ENCODE assay signal across 8 cellular contexts in the genomic region with DNA sequence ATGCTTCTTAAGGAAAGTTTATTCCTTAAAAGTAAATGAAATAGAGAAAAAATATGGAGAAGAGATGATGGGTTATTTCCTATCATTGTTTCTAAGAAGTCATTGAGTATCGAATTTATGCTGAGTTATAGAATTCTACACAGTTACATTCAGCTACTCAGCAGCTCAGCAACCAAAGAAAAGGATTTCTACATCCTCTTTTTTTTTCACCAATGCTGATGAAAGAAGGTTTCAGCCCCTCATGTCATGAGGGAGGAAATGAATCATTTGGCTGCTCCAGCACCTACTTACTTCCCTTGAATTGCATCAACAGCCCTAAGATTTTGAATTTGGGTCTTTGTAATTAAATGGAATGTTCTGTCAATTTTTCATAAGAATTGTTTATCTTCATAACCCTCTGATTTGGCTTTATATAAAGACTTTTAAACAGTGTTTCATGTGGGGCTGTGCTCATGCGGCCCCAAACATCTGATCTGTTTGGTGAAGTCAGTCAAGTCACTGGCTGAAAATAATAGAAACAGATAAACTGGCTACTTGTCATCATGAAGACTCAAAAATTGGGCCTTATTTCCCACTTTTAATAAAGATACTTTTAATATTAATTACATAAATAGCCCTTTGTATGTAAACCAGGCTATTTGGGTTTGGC. TPM values are rescaled to one million over a fixed set of nuclear protein-coding genes. Genes with fewer than 3 reads are reported as not detected.
DNase-seq lines count a peak whose midpoint lies in the region; ATAC-seq lines count a peak whose summit lies in the region.

No MANE protein-coding gene starts in this region.

- H4K91ac ChIP-seq in trophoblast cell (ENCODE audit: low read depth, low read length), result no peak overlapping the region

- no peaks in the 10 kb centered on the region for H3K36me3 Mint-ChIP-seq in activated naive CD8-positive, alpha-beta T cell

- no peak overlapping the region for H3K56ac ChIP-seq in mesendoderm (ENCODE audit: low read length)

- peak; percentile 76 for ATAC-seq in GM19328 (IDR thresholded peaks at IDR 0.05; ENCODE audit: unreplicated experiment)
- ATAC-seq in HG03342 (IDR thresholded peaks at IDR 0.05; ENCODE audit: unreplicated experiment), result peak; percentile 82

- H3K23ac ChIP-seq in mesendoderm (ENCODE audit: low read length) (no peak overlapping the region), trophoblast cell (ENCODE audit: low read length) (no peak overlapping the region)

- H3K27ac ChIP-seq in ACC112 (ENCODE audit: low read depth, low read length) (peak overlapping the region; percentile 67), mesendoderm (ENCODE audit: low read depth, low read length) (no peak overlapping the region), trophoblast cell (ENCODE audit: low read depth, low read length) (no peak overlapping the region)

- no peak overlapping the region for H2BK120ac ChIP-seq in mesendoderm (ENCODE audit: low read depth, low read length)
- H2BK120ac ChIP-seq in trophoblast cell (ENCODE audit: insufficient read depth, low read length, poor library complexity), result no peak overlapping the region

- H3K9me3 ChIP-seq in trophoblast cell (ENCODE audit: insufficient read depth, low read depth, low read length), result no peaks in the 10 kb centered on the region

- H4K12ac ChIP-seq in trophoblast cell (ENCODE audit: low read depth, low read length), result no peak overlapping the region

- H4K8ac ChIP-seq in mesendoderm (ENCODE audit: low read depth, low read length) (no peak overlapping the region), trophoblast cell (ENCODE audit: low read depth, low read length) (no peak overlapping the region)

- no peak overlapping the region for H3K18ac ChIP-seq in mesendoderm (ENCODE audit: low read length)
- no peak overlapping the region for H3K18ac ChIP-seq in trophoblast cell (ENCODE audit: low read length)

- H3K9ac ChIP-seq in mesendoderm (ENCODE audit: low read length) (no peak overlapping the region), trophoblast cell (ENCODE audit: low read length) (no peak overlapping the region)

- H3K4me1 ChIP-seq in ACC112 (ENCODE audit: control insufficient read depth, insufficient read depth, low read length, unreplicated experiment) (peaks cover 18% of the 10 kb centered on the region), mesendoderm (ENCODE audit: control insufficient read depth, low read depth, low read length) (peaks cover 4% of the 10 kb centered on the region), trophoblast cell (ENCODE audit: control insufficient read depth in 1 of 2, insufficient read depth in 2 of 2, low read length in 2 of 2) (peaks cover 7 to 10% of the 10 kb centered on the region in 2 experiments)

- no CpG with 5 or more reads among the region's 2 CpGs for WGBS in mesendoderm (ENCODE audit: extremely low coverage, insufficient coverage, low lambda C conversion rate)
- no CpG with 5 or more reads among the region's 2 CpGs for WGBS in trophoblast cell (ENCODE audit: extremely low coverage, insufficient coverage, insufficient read length)

- H3K27me3 ChIP-seq in ACC112 (ENCODE audit: insufficient read depth, low read length) (no peaks in the 10 kb centered on the region), mesendoderm (ENCODE audit: insufficient read depth, low read length, poor library complexity) (no peaks in the 10 kb centered on the region), trophoblast cell (ENCODE audit: insufficient read depth, low read length) (no peaks in the 10 kb centered on the region)

- no peaks in the 10 kb centered on the region for H3K9me3 Mint-ChIP-seq in activated naive CD8-positive, alpha-beta T cell (ENCODE audit: low read depth)

- no peak overlapping the region for H3K4me3 Mint-ChIP-seq in activated naive CD8-positive, alpha-beta T cell

- DNase-seq in mesendoderm (peak; percentile 66), trophoblast cell (no peak), UCSD-AML1 (lab: John Stamatoyannopoulos, UW; ENCODE audit: unreplicated experiment) (no peak), D341Med (ENCODE audit: low spot score) (no peak)

- H2BK15ac ChIP-seq in mesendoderm (replicated peaks; ENCODE audit: low read depth), result no peak overlapping the region

- H3K79me2 ChIP-seq in ACC112 (ENCODE audit: control insufficient read depth, insufficient read depth, low read length, unreplicated experiment) (no peaks in the 10 kb centered on the region), mesendoderm (ENCODE audit: control insufficient read depth, insufficient read depth, low read length) (no peaks in the 10 kb centered on the region), trophoblast cell (ENCODE audit: control insufficient read depth, insufficient read depth, low read length, poor library complexity) (peaks cover 2% of the 10 kb centered on the region)

- H3K27ac Mint-ChIP-seq in activated naive CD8-positive, alpha-beta T cell, result peak overlapping the region; percentile 67

- H3K36me3 ChIP-seq in ACC112 (ENCODE audit: insufficient read depth, low read length) (no peaks in the 10 kb centered on the region), mesendoderm (ENCODE audit: control insufficient read depth, insufficient read depth, low read length) (no peaks in the 10 kb centered on the region), trophoblast cell (ENCODE audit: control insufficient read depth in 1 of 2, insufficient read depth in 2 of 2, low read length in 2 of 2) (no peaks in the 10 kb centered on the region)

- no peak overlapping the region for H3K14ac ChIP-seq in trophoblast cell (ENCODE audit: low read length)

- H3K4me3 ChIP-seq in ACC112 (ENCODE audit: low read depth, low read length), result peak overlapping the region; percentile 29; the same call in 1 of the 2 replicates
- H3K4me3 ChIP-seq in mesendoderm (ENCODE audit: low read length), result no peak overlapping the region
- no peak overlapping the region for H3K4me3 ChIP-seq in trophoblast cell (ENCODE audit: low read depth, low read length)

- H3K4me2 ChIP-seq in mesendoderm (ENCODE audit: low read length) (no peak overlapping the region), trophoblast cell (ENCODE audit: low read length) (no peak overlapping the region)

- H3K4ac ChIP-seq in mesendoderm (ENCODE audit: low read depth, low read length) (no peak overlapping the region), trophoblast cell (ENCODE audit: low read depth, low read length) (no peak overlapping the region)

- H2BK5ac ChIP-seq in mesendoderm (ENCODE audit: low read length) (no peak overlapping the region), trophoblast cell (ENCODE audit: low read depth, low read length, poor library complexity) (no peak overlapping the region)

- H2AK5ac ChIP-seq in mesendoderm (ENCODE audit: low read length) (no peak overlapping the region), trophoblast cell (ENCODE audit: low read length) (no peak overlapping the region)

- H3K27me3 Mint-ChIP-seq in activated naive CD8-positive, alpha-beta T cell, result peaks cover 6% of the 10 kb centered on the region

- H2AFZ ChIP-seq in ACC112 (ENCODE audit: low read length, unreplicated experiment) (peak overlapping the region; percentile 90), trophoblast cell (ENCODE audit: insufficient read depth, low read length, poor library complexity) (no peak overlapping the region)

- H2BK12ac ChIP-seq in trophoblast cell (ENCODE audit: low read length), result no peak overlapping the region

- no peak overlapping the region for H4K5ac ChIP-seq in mesendoderm (ENCODE audit: low read length)

- H3K79me1 ChIP-seq in mesendoderm (ENCODE audit: low read length) (no peaks in the 10 kb centered on the region), trophoblast cell (ENCODE audit: low read length) (peaks cover 12% of the 10 kb centered on the region)

- H3K4me1 Mint-ChIP-seq in activated naive CD8-positive, alpha-beta T cell (ENCODE audit: low read depth), result peaks cover 4% of the 10 kb centered on the region

RNA-seq across cellular contexts. Expression of a gene that starts 18.5 kb away (rescaled TPM):
- polyA plus RNA-seq in mesendoderm (2013, experiment 1 of 2), result 52.7 TPM
- 55.1 TPM for polyA plus RNA-seq in mesendoderm (2013, experiment 2 of 2)
- 149 and 156 TPM in 2 replicates for polyA plus RNA-seq in trophoblast cell (2013)
